ENCODE assay signal across 1 cellular context in the genomic region with DNA sequence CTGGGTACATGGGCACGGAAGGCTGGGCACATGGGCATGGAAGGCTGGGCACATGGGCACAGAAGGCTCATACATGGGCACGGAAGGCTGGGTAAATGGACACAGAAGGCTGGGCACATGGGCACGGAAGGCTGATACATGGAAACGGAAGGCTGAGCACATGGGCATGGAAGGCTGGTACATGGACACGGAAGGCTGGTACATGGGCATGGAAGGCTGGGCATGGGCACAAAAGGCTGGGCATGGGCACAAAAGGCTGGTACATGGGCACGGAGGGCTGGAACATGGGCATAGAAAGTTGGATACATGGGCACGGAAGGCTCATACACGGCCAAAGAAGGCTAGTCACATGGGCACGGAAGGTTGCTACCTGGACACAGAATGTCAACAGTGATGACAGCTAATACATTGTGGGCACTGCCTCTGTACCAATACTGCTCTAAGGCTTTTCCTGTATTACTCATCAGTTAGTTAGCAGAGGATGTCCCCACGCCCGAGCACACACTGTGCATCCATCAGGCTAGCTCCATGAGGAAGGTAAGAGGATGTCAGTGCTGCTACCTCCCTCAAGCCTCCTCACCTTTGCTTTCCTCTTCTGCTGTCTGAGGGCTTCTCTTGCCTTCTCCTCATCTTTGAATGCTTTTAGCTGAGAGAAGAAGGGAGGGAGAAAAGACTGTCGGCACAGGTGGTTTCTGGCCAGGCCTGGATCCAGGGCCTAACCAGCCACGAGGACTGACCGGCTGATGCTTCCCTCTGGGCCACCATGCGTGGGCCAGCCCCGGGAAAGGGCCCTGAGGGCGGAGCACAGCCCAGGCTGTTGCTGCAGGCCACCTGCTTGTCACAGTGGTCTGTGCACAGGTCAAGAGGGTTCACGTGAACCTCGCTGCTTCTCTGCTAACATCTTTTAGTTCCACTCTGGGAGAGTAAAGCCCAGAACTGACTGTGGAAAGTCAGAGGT.
A peak's percentile ranks its signal among the peaks of the same experiment; 100 is the strongest.
TF ChIP-seq lines count a peak whose summit lies in the region.

No MANE protein-coding gene starts in this region.

TF ChIP-seq in HEK293, 187 proteins besides CTCF, POLR2A, EP300 and RAD21 (continued from another document):
- TF ChIP-seq, protein P1, sequence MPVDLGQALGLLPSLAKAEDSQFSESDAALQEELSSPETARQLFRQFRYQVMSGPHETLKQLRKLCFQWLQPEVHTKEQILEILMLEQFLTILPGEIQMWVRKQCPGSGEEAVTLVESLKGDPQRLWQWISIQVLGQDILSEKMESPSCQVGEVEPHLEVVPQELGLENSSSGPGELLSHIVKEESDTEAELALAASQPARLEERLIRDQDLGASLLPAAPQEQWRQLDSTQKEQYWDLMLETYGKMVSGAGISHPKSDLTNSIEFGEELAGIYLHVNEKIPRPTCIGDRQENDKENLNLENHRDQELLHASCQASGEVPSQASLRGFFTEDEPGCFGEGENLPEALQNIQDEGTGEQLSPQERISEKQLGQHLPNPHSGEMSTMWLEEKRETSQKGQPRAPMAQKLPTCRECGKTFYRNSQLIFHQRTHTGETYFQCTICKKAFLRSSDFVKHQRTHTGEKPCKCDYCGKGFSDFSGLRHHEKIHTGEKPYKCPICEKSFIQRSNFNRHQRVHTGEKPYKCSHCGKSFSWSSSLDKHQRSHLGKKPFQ (tag by site-specific recombination; IDR thresholded peaks at IDR 0.05) = no peak
- TF ChIP-seq ZSCAN30 (tag by site-specific recombination; IDR thresholded peaks at IDR 0.05) (no peak), ZNF157 (tag by site-specific recombination; IDR thresholded peaks at IDR 0.05) (no peak), ZNF19 (tag by site-specific recombination; IDR thresholded peaks at IDR 0.05; ENCODE audit: low read depth) (no peak), ZNF843 (tag by site-specific recombination; IDR thresholded peaks at IDR 0.05) (no peak), GLI4 (tag by site-specific recombination; IDR thresholded peaks at IDR 0.05) (peak; percentile 98), EGR2 (tag by site-specific recombination; IDR thresholded peaks at IDR 0.05; ENCODE audit: low read depth) (no peak), ZNF658 (tag by site-specific recombination; IDR thresholded peaks at IDR 0.05) (no peak)
- TF ChIP-seq, protein P2, sequence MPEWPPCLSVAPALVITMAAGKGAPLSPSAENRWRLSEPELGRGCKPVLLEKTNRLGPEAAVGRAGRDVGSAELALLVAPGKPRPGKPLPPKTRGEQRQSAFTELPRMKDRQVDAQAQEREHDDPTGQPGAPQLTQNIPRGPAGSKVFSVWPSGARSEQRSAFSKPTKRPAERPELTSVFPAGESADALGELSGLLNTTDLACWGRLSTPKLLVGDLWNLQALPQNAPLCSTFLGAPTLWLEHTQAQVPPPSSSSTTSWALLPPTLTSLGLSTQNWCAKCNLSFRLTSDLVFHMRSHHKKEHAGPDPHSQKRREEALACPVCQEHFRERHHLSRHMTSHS (tag by site-specific recombination; IDR thresholded peaks at IDR 0.05) = no peak
- TF ChIP-seq, protein P3, sequence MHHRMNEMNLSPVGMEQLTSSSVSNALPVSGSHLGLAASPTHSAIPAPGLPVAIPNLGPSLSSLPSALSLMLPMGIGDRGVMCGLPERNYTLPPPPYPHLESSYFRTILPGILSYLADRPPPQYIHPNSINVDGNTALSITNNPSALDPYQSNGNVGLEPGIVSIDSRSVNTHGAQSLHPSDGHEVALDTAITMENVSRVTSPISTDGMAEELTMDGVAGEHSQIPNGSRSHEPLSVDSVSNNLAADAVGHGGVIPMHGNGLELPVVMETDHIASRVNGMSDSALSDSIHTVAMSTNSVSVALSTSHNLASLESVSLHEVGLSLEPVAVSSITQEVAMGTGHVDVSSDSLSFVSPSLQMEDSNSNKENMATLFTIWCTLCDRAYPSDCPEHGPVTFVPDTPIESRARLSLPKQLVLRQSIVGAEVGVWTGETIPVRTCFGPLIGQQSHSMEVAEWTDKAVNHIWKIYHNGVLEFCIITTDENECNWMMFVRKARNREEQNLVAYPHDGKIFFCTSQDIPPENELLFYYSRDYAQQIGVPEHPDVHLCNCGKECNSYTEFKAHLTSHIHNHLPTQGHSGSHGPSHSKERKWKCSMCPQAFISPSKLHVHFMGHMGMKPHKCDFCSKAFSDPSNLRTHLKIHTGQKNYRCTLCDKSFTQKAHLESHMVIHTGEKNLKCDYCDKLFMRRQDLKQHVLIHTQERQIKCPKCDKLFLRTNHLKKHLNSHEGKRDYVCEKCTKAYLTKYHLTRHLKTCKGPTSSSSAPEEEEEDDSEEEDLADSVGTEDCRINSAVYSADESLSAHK (tag by site-specific recombination; IDR thresholded peaks at IDR 0.05) = no peak
- TF ChIP-seq, protein P4, sequence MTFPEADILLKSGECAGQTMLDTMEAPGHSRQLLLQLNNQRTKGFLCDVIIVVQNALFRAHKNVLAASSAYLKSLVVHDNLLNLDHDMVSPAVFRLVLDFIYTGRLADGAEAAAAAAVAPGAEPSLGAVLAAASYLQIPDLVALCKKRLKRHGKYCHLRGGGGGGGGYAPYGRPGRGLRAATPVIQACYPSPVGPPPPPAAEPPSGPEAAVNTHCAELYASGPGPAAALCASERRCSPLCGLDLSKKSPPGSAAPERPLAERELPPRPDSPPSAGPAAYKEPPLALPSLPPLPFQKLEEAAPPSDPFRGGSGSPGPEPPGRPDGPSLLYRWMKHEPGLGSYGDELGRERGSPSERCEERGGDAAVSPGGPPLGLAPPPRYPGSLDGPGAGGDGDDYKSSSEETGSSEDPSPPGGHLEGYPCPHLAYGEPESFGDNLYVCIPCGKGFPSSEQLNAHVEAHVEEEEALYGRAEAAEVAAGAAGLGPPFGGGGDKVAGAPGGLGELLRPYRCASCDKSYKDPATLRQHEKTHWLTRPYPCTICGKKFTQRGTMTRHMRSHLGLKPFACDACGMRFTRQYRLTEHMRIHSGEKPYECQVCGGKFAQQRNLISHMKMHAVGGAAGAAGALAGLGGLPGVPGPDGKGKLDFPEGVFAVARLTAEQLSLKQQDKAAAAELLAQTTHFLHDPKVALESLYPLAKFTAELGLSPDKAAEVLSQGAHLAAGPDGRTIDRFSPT (tag by site-specific recombination; IDR thresholded peaks at IDR 0.05) = peak; percentile 80
- TF ChIP-seq, protein P5, sequence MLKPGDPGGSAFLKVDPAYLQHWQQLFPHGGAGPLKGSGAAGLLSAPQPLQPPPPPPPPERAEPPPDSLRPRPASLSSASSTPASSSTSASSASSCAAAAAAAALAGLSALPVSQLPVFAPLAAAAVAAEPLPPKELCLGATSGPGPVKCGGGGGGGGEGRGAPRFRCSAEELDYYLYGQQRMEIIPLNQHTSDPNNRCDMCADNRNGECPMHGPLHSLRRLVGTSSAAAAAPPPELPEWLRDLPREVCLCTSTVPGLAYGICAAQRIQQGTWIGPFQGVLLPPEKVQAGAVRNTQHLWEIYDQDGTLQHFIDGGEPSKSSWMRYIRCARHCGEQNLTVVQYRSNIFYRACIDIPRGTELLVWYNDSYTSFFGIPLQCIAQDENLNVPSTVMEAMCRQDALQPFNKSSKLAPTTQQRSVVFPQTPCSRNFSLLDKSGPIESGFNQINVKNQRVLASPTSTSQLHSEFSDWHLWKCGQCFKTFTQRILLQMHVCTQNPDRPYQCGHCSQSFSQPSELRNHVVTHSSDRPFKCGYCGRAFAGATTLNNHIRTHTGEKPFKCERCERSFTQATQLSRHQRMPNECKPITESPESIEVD (tag by site-specific recombination; IDR thresholded peaks at IDR 0.05) = no peak
